15 cellular contexts compared by ENCODE assay signal in the genomic region with DNA sequence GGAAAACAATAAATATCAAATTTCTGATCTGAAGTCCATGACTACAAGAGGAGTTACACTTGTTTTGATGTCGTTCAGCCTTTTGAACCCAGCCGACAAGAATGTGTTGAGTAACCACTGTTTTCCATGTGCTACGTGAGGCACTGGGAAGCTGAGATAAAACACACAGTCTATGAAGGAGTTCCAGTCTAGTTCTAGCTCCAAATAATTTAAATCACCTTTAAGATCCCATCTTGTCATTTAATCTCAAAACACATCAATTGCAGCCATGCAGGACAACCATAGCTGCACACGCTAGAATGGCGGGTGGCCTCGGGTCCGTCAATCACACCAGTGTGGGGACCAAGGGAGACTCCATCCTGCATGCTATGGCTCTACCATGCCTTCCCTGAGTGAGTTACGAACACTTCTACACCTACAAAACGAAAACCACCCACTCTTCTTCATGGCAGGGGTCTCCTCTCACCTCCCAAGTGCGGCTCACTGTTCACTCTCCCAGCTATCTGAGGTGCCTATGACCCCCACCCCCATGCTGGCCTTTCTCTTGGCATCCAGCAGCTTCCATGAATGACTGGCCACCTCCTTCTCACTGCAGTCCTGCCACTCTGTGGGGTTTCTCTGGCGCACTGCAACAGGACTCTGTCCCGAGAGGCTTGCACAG. TPM values are rescaled to one million over a fixed set of nuclear protein-coding genes. Genes with fewer than 3 reads are reported as not detected.
DNase-seq lines count a peak whose midpoint lies in the region; ATAC-seq and TF ChIP-seq lines count a peak whose summit lies in the region.
"Had no signal": no experiment of that assay in that cellular context is flagged by ENCODE, and none has a peak within 500 bp of the region (broad histone marks: within the 10 kb centered on the region; RNA-seq: fewer than 3 reads in every experiment).

No MANE protein-coding gene starts in this region.

- in situ Hi-C loops in HAP-1 (cut with MboI; ENCODE audit: low sequenced_read_pairs), result no loop called here

- H3K36me3 ChIP-seq in BJ (ENCODE audit: control insufficient read depth, insufficient read depth, low read length) (peaks cover 8% of the 10 kb centered on the region), esophagus (ENCODE audit: control insufficient read depth in 2 of 2, insufficient read depth in 2 of 2, low read length in 1 of 2) (peaks cover 0 to 2% of the 10 kb centered on the region in 2 donors), osteoblast (ENCODE audit: insufficient read depth, low read length) (peaks cover 74% of the 10 kb centered on the region), HAP-1 (replicated peaks) (peaks cover 6% of the 10 kb centered on the region; the same call in 1 of the 2 replicates)
- H3K36me3 ChIP-seq: BLaER1 had no signal

- CTCF ChIA-PET in BJ (lab: Yijun Ruan, JAX) (interaction anchor here (0.9 to 1.7 kb wide), 2 partner anchors 50 to 126 kb away, joined by 4 to 8 read pairs; no protein-coding TSS in a partner anchor), WTC11 (lab: Charles Lee) (interaction anchor here (0.5 to 1.2 kb wide), 2 partner anchors 126 to 157 kb away, joined by 3 to 4 read pairs; no protein-coding TSS in a partner anchor)

- H3K27ac Mint-ChIP-seq in WTC11, result no peak overlapping the region
- H3K27ac Mint-ChIP-seq: activated T-helper 17 cell treated with anti-CD3 and anti-CD28 coated beads, Interleukin-2, amount 50 U/mL, for 72 hours; stimulated activated memory B cell treated with anti-CD40 and anti-IgM and Interleukin-4, amounts not matched to agents 10 μg/mL and 1 μg/mL and 100 μg/mL, for 72 hours had no signal

- H3K4me1 ChIP-seq in esophagus (ENCODE audit: control insufficient read depth in 2 of 2, insufficient read depth in 2 of 2, low read length in 1 of 2) (peaks cover 3 to 13% of the 10 kb centered on the region in 2 donors), osteoblast (ENCODE audit: insufficient read depth, low read length) (peaks cover 69% of the 10 kb centered on the region), HAP-1 (peaks cover 5% of the 10 kb centered on the region), foreskin keratinocyte (peaks cover 24% of the 10 kb centered on the region)
- H3K4me1 ChIP-seq: BLaER1 had no signal

- H3K27ac ChIP-seq in esophagus (ENCODE audit: low read depth in 2 of 2, low read length in 1 of 2) (peak overlapping the region; percentile 9 to 59), osteoblast (ENCODE audit: low read depth, low read length) (peak overlapping the region; percentile 96), foreskin keratinocyte (no peak overlapping the region)
- H3K27ac ChIP-seq: BLaER1, esophagus muscularis mucosa had no signal

- 61 to 73% methylated on average over 12 of the region's 12 CpGs for WGBS in esophagus, 2 donors

- peaks cover 16% of the 10 kb centered on the region for H3K4me1 Mint-ChIP-seq in WTC11

- no peak for ATAC-seq in WTC11
- ATAC-seq in foreskin keratinocyte, result no peak
- ATAC-seq in GM19463 (IDR thresholded peaks at IDR 0.05; ENCODE audit: unreplicated experiment), result no peak
- ATAC-seq: activated T-helper 17 cell treated with anti-CD3 and anti-CD28 coated beads, Interleukin-2, amount 50 U/mL, for 72 hours; stimulated activated memory B cell treated with anti-CD40 and anti-IgM and Interleukin-4, amounts not matched to agents 10 μg/mL and 1 μg/mL and 100 μg/mL, for 72 hours had no signal

- H4K20me1 ChIP-seq in osteoblast (ENCODE audit: insufficient read depth, low read length), result peaks cover 34% of the 10 kb centered on the region
- H4K20me1 ChIP-seq: BLaER1 had no signal

- peak overlapping the region; percentile 97 for H3K4me2 ChIP-seq in osteoblast (ENCODE audit: insufficient read depth, low read length)
- H3K4me2 ChIP-seq: BLaER1 had no signal

- H3K9me3 Mint-ChIP-seq in WTC11, result peaks cover 4% of the 10 kb centered on the region
- H3K9me3 Mint-ChIP-seq: activated T-helper 17 cell treated with anti-CD3 and anti-CD28 coated beads, Interleukin-2, amount 50 U/mL, for 72 hours; stimulated activated memory B cell treated with anti-CD40 and anti-IgM and Interleukin-4, amounts not matched to agents 10 μg/mL and 1 μg/mL and 100 μg/mL, for 72 hours had no signal

- TF ChIP-seq CTCF in BJ (IDR thresholded peaks at IDR 0.05; ENCODE audit: insufficient read depth, low read depth, low read length) (no peak), WTC11 (IDR thresholded peaks at IDR 0.05) (no peak), osteoblast (IDR thresholded peaks at IDR 0.05; ENCODE audit: extremely low read depth, low read depth, low read length) (no peak), foreskin keratinocyte (conservative IDR thresholded peaks at IDR 0.05) (no peak)

- H3K79me2 ChIP-seq in osteoblast (ENCODE audit: insufficient read depth, low read length), result peaks cover 100% of the 10 kb centered on the region

- no peak overlapping the region for H2AFZ ChIP-seq in osteoblast (ENCODE audit: low read length)

- H3K4me3 ChIP-seq in BJ (ENCODE audit: low read depth, low read length), result peak overlapping the region; percentile 100
- H3K4me3 ChIP-seq in esophagus (ENCODE audit: low read depth in 1 of 2, low read length in 2 of 2), result peak overlapping the region in 1 of 2 donors; percentile 14
- peak overlapping the region; percentile 78 for H3K4me3 ChIP-seq in osteoblast (ENCODE audit: insufficient read depth, low read length)
- no peak overlapping the region for H3K4me3 ChIP-seq in HAP-1
- H3K4me3 ChIP-seq: BLaER1 had no signal

- no peaks in the 10 kb centered on the region for H3K27me3 ChIP-seq in BJ (ENCODE audit: control insufficient read depth, insufficient read depth, low read length)
- no peaks in the 10 kb centered on the region for H3K27me3 ChIP-seq in esophagus (ENCODE audit: control insufficient read depth in 1 of 2, insufficient read depth in 2 of 2, low read length in 2 of 2)
- no peaks in the 10 kb centered on the region for H3K27me3 ChIP-seq in osteoblast (ENCODE audit: insufficient read depth, low read length)
- H3K27me3 ChIP-seq in HAP-1 (ENCODE audit: low read depth), result no peaks in the 10 kb centered on the region
- H3K27me3 ChIP-seq in foreskin keratinocyte, result no peaks in the 10 kb centered on the region
- H3K27me3 ChIP-seq: BLaER1 had no signal

- no peaks in the 10 kb centered on the region for H3K9me3 ChIP-seq in esophagus (ENCODE audit: control insufficient read depth in 2 of 2, insufficient read depth in 1 of 2, low read depth in 1 of 2, low read length in 1 of 2)
- no peaks in the 10 kb centered on the region for H3K9me3 ChIP-seq in osteoblast (ENCODE audit: low read depth, low read length)
- H3K9me3 ChIP-seq in HAP-1, result no peaks in the 10 kb centered on the region
- H3K9me3 ChIP-seq: esophagus muscularis mucosa had no signal

- no peak overlapping the region for H3K4me3 Mint-ChIP-seq in WTC11
- H3K4me3 Mint-ChIP-seq: activated T-helper 17 cell treated with anti-CD3 and anti-CD28 coated beads, Interleukin-2, amount 50 U/mL, for 72 hours; stimulated activated memory B cell treated with anti-CD40 and anti-IgM and Interleukin-4, amounts not matched to agents 10 μg/mL and 1 μg/mL and 100 μg/mL, for 72 hours had no signal

- POLR2A ChIA-PET in BJ (lab: Charles Lee) (no interaction called here), WTC11 (lab: Charles Lee) (interaction anchor here (0.5 to 0.7 kb wide), 2 partner anchors 12 to 122 kb away, joined by 3 read pairs; no protein-coding TSS in a partner anchor)

- DNase-seq in BJ (ENCODE audit: low read depth), result no peak
- DNase-seq in WTC11 (ENCODE audit: low spot score), result no peak
- DNase-seq in osteoblast (ENCODE audit: insufficient read length, low spot score, missing footprints), result no peak
- DNase-seq in HAP-1 (ENCODE audit: low spot score in 2 of 2), result no peak
- DNase-seq in foreskin keratinocyte, result no peak
- no peak for DNase-seq in NCI-H1105 treated with DMSO at 0.1 percent for 48 hours (lab: John Stamatoyannopoulos, UW)
- DNase-seq: H7; MV-4-11; stimulated activated CD4-positive, alpha-beta T cell treated with anti-CD3 and anti-CD28 coated beads, Interleukin-4, amount 100 ng/mL, for 24 hours had no signal

- peaks cover 22% of the 10 kb centered on the region for H3K27me3 Mint-ChIP-seq in WTC11 (ENCODE audit: low read depth)

- peaks cover 10% of the 10 kb centered on the region; the same call in 1 of the 2 replicates for H3K36me3 Mint-ChIP-seq in WTC11
- H3K36me3 Mint-ChIP-seq: stimulated activated memory B cell treated with anti-CD40 and anti-IgM and Interleukin-4, amounts not matched to agents 10 μg/mL and 1 μg/mL and 100 μg/mL, for 72 hours had no signal

TF ChIP-seq in WTC11, 78 proteins besides CTCF, POLR2A, EP300 and RAD21:
- TF ChIP-seq GABPB1 (CRISPR knock-in tag; IDR thresholded peaks at IDR 0.05), result 0 out of 2 replicates have a peak, but pooled peaks have one; percentile 38
- TF ChIP-seq, protein P1, sequence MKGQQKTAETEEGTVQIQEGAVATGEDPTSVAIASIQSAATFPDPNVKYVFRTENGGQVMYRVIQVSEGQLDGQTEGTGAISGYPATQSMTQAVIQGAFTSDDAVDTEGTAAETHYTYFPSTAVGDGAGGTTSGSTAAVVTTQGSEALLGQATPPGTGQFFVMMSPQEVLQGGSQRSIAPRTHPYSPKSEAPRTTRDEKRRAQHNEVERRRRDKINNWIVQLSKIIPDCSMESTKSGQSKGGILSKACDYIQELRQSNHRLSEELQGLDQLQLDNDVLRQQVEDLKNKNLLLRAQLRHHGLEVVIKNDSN (CRISPR knock-in tag; IDR thresholded peaks at IDR 0.05), result no peak

RNA-seq across cellular contexts. Expression of a gene that starts 3.8 kb away (rescaled TPM):
- 472 and 546 TPM in 2 replicates for polyA plus RNA-seq in BJ (2011; rRNA removed)
- 254 and 426 TPM in 2 replicates for polyA minus RNA-seq in BJ (2011; rRNA and poly(A)+ RNA removed)
- 21.1 to 22.2 TPM (median 22.1 TPM) in 3 replicates for total RNA-seq in WTC11 (2021)
- 10 to 100 TPM; 17.6 to 55.5 TPM for polyA plus RNA-seq in esophagus
- 566 and 568 TPM in 2 replicates for total RNA-seq in osteoblast
- 85.9 and 110 TPM in 2 replicates for total RNA-seq in foreskin keratinocyte
- 92.7 and 112 TPM in 2 replicates for polyA plus RNA-seq in foreskin keratinocyte

RNA-seq across cellular contexts. Expression of a gene that starts 57.7 kb away (rescaled TPM):
- polyA plus RNA-seq in BJ (2011; rRNA removed) (12.2 and 14.6 TPM in 2 replicates), esophagus (1 to 10 TPM; 6.6 to 8.7 TPM), foreskin keratinocyte (11.1 and 13.2 TPM in 2 replicates)
- 4.7 TPM in 2 replicates for polyA minus RNA-seq in BJ (2011; rRNA and poly(A)+ RNA removed)
- total RNA-seq in WTC11 (2021) (15.9 to 17.2 TPM (median 16.6 TPM) in 3 replicates), osteoblast (18.0 and 18.1 TPM in 2 replicates), foreskin keratinocyte (16.7 and 18.4 TPM in 2 replicates)
